Comparison of ENCODE assay signal across 8 cellular contexts in the genomic region with DNA sequence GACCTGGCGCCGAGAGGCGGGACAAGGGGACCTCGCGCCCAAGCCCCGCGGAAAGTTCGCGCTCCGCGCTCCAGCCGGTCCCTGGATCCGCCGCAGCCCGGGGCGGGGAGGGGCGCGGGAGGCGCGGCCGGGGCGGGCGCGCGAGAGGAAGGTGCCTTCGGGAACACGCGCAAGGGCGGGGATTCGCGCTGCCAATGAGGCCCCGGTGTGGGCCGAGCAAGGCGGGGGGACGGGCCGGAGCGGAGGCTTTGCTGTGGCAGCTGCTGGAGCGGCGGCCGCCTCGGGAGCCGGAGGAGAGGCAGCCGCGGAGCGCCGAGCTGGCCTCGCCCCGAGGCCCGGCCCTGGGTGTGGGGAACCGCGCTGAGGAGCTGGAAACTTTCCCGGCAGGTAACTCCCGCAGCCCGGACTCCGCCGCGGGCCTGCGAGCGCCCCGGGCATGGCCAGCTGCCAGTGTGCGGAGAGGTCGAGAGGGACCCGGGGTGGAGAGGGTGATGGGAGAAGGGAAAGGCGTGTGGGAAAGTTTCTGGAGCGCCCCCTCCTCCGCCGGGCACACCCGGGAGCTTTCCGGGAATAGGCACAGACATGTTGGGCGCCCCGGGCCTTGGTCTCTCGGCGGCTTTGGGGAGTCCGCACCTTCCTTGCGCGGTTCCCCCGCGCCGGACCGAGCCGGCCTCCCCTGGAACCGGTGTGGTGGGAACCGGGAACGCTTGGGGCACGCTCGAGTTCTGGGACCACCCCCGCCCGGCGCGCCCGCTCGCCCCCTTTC. TPM values are rescaled to one million over a fixed set of nuclear protein-coding genes. Genes with fewer than 3 reads are reported as not detected.
DNase-seq lines count a peak whose midpoint lies in the region; ATAC-seq, FAIRE-seq and TF ChIP-seq lines count a peak whose summit lies in the region.

TSS of gene TANC1 (plus strand) at position 245 of the 766 bp plus-strand sequence. CDS start 97,271 bp downstream, outside the sequence.

- H3K79me2 ChIP-seq in DOHH2 (ENCODE audit: control insufficient read depth, low read length), result no peaks in the 10 kb centered on the region

- no peaks in the 10 kb centered on the region for H3K9me3 ChIP-seq in DOHH2 (ENCODE audit: control insufficient read depth, insufficient read depth, low read length)
- H3K9me3 ChIP-seq in suprapubic skin, result no peaks in the 10 kb centered on the region

- DNase-seq in RCC 7860 (ENCODE audit: low spot score) (peak; percentile 79), foreskin fibroblast (peak; percentile 95 to 98), nephron progenitor cell (peak; percentile 93), suprapubic skin (ENCODE audit: low spot score in 2 of 2) (peak; percentile 94 to 95)
- DNase-seq in activated naive CD4-positive, alpha-beta T cell treated with Interleukin-2 at 50 U/mL for 16 hours, result peak; percentile 56

- H3K27me3 ChIP-seq in DOHH2 (ENCODE audit: control insufficient read depth, low read length) (peaks cover 60% of the 10 kb centered on the region), suprapubic skin (no peaks in the 10 kb centered on the region)

- peaks cover 3% of the 10 kb centered on the region for H3K27me3 Mint-ChIP-seq in nephron progenitor cell (ENCODE audit: low read depth, poor library complexity)

- H3K27ac ChIP-seq in DOHH2 (ENCODE audit: low read depth, low read length), result no peak within 1 kb of the TSS
- H3K27ac ChIP-seq in suprapubic skin, result peak within 1 kb of the TSS; percentile 94

- no peaks in the 10 kb centered on the region for H4K20me1 ChIP-seq in DOHH2 (ENCODE audit: control insufficient read depth, insufficient read depth, low read depth, low read length)

- H3F3A ChIP-seq in DOHH2 (ENCODE audit: control insufficient read depth, insufficient read depth), result no peaks in the 10 kb centered on the region

- H3K9me2 ChIP-seq in DOHH2 (replicated peaks; ENCODE audit: control insufficient read depth, low read length), result no peaks in the 10 kb centered on the region

- TF ChIP-seq CTCF in DOHH2 (IDR thresholded peaks at IDR 0.05; ENCODE audit: low read depth, low read length, poor library complexity, severe bottlenecking), result no peak
- TF ChIP-seq CTCF in foreskin fibroblast (IDR thresholded peaks at IDR 0.05; ENCODE audit: low read depth, low read length), result no peak
- TF ChIP-seq CTCF in nephron progenitor cell (IDR thresholded peaks at IDR 0.05), result no peak
- TF ChIP-seq CTCF in suprapubic skin (IDR thresholded peaks at IDR 0.05), result no peak

- H3K27ac Mint-ChIP-seq in nephron progenitor cell, result peak within 1 kb of the TSS; percentile 100

- H3K36me3 Mint-ChIP-seq in nephron progenitor cell (ENCODE audit: low read depth), result peaks cover 13% of the 10 kb centered on the region

- peak; percentile 92 for ATAC-seq in GM21737 (IDR thresholded peaks at IDR 0.05; ENCODE audit: unreplicated experiment)

- peak within 1 kb of the TSS; percentile 47 for H3K4me2 ChIP-seq in DOHH2 (ENCODE audit: low read length)

- 0% methylated on average over 36 of the region's 92 CpGs for WGBS in suprapubic skin

- H3K4me1 Mint-ChIP-seq in nephron progenitor cell, result peaks cover 85% of the 10 kb centered on the region

- H3K36me3 ChIP-seq in DOHH2 (ENCODE audit: control insufficient read depth, low read length) (no peaks in the 10 kb centered on the region), suprapubic skin (no peaks in the 10 kb centered on the region)

- H3K4me1 ChIP-seq in DOHH2 (ENCODE audit: control insufficient read depth, low read length) (peaks cover 7% of the 10 kb centered on the region; the same call in 1 of the 2 replicates), suprapubic skin (peaks cover 52% of the 10 kb centered on the region)

- FAIRE-seq in RCC 7860 (lab: Jason Lieb, UNC), result no peak

- TF ChIP-seq POLR2A in suprapubic skin (IDR thresholded peaks at IDR 0.05), result peak in 1 of 2 donors; percentile 71

- TF ChIP-seq RAD21 in Ishikawa (IDR thresholded peaks at IDR 0.05; ENCODE audit: low read depth), result 0 out of 2 replicates have a peak, but pooled peaks have one; percentile 12

- no peaks in the 10 kb centered on the region for H3K9me3 Mint-ChIP-seq in nephron progenitor cell

- H3K4me3 Mint-ChIP-seq in nephron progenitor cell, result peak within 1 kb of the TSS; percentile 96

- H3K4me3 ChIP-seq in DOHH2 (ENCODE audit: low read length) (peak within 1 kb of the TSS; percentile 46), foreskin fibroblast (ENCODE audit: low read depth in 1 of 2, low read length in 2 of 2) (peak within 1 kb of the TSS; percentile 56 to 87), suprapubic skin (peak within 1 kb of the TSS; percentile 97)

- TF ChIP-seq EP300 in Ishikawa (IDR thresholded peaks at IDR 0.05; ENCODE audit: borderline replicate concordance) (peak; percentile 19; the same call in 1 of the 2 replicates), suprapubic skin (IDR thresholded peaks at IDR 0.05) (no peak)

TF ChIP-seq in Ishikawa, 13 proteins besides CTCF, POLR2A, EP300 and RAD21:
- TF ChIP-seq ZBTB7A (IDR thresholded peaks at IDR 0.05; ENCODE audit: low read depth), result 0 out of 2 replicates have a peak, but pooled peaks have one; percentile 18
- TF ChIP-seq USF1 (IDR thresholded peaks at IDR 0.05), result no peak
- no peak for TF ChIP-seq TEAD4 (IDR thresholded peaks at IDR 0.05)
- peak; percentile 47; the same call in 1 of the 2 replicates for TF ChIP-seq YY1 (IDR thresholded peaks at IDR 0.05; ENCODE audit: low read depth)
- TF ChIP-seq NFIC (IDR thresholded peaks at IDR 0.05), result no peak
- no peak for TF ChIP-seq CREB1 (IDR thresholded peaks at IDR 0.05; ENCODE audit: low read depth)
- TF ChIP-seq REST (IDR thresholded peaks at IDR 0.05; ENCODE audit: low read depth), result no peak; the same call in 1 of the 2 replicates
- TF ChIP-seq EGR1 (IDR thresholded peaks at IDR 0.05), result no peak
- peak; percentile 63 for TF ChIP-seq MAX (IDR thresholded peaks at IDR 0.05)
- no peak; the same call in 1 of the 2 replicates for TF ChIP-seq TCF12 (IDR thresholded peaks at IDR 0.05; ENCODE audit: low read depth)
- TF ChIP-seq TAF1 (IDR thresholded peaks at IDR 0.05; ENCODE audit: low read depth), result peak; percentile 94
- no peak for TF ChIP-seq FOXM1 (IDR thresholded peaks at IDR 0.05; ENCODE audit: borderline replicate concordance, low read depth)

RNA-seq across cellular contexts. Expression of gene TANC1, which starts in this region (rescaled TPM):
- 100 to 1,000 TPM in 2 of 4 donors, 10 to 100 TPM in 2; 57.6 to 260 (median 88.3) TPM for total RNA-seq in suprapubic skin

Comparison
In these comparisons a context has a peak if more than half of its experiments do, and no peak if none do; other contexts are left out.
1. H3K4me3 ChIP-seq: peak in every context shown above with its lines; median percentile 97 in suprapubic skin; 72 in foreskin fibroblast; 46 in DOHH2.